Comparison of ENCODE assay signal across 23 cellular contexts in genomic region chr5:88594441-88594840, GRCh38.
"Had no signal": no experiment of that assay in that cellular context is flagged by ENCODE, and none has a peak within 500 bp of the region (broad histone marks: within the 10 kb centered on the region; RNA-seq: fewer than 3 reads in every experiment).

No MANE protein-coding gene starts in this region.

- H3K27me3 ChIP-seq: colonic mucosa, esophagus squamous epithelium, gastrocnemius medialis, left lung had no signal

- H3K4me3 ChIP-seq: colonic mucosa, esophagus squamous epithelium, gastrocnemius medialis, heart right ventricle, left lung, lower lobe of right lung, mucosa of descending colon had no signal

- DNase-seq: colonic mucosa; cortex of kidney; effector CD8-positive, alpha-beta T cell; effector memory CD8-positive, alpha-beta T cell; endodermal cell; erythroblast; esophagus squamous epithelium; foreskin fibroblast; foreskin melanocyte; gastrocnemius medialis; glutamatergic neuron; head of caudate nucleus; heart right ventricle; hippocampal formation; left cardiac atrium; left lung; left ventricle myocardium superior; lower lobe of right lung; mesenchymal stem cell; mucosa of descending colon; naive B cell had no signal

- H3K9me3 ChIP-seq: colonic mucosa, gastrocnemius medialis, lower lobe of right lung, mucosa of descending colon had no signal

- ATAC-seq: effector memory CD8-positive, alpha-beta T cell; esophagus mucosa; gastrocnemius medialis; heart right ventricle; left cardiac atrium; left lung; left ventricle myocardium superior; lower lobe of right lung; mucosa of descending colon had no signal

- H3K27ac ChIP-seq: colonic mucosa, epithelial cell of prostate, esophagus squamous epithelium, gastrocnemius medialis, heart right ventricle, left lung, lower lobe of right lung had no signal

- H3K36me3 ChIP-seq: colonic mucosa, esophagus squamous epithelium, gastrocnemius medialis, heart right ventricle, left lung, lower lobe of right lung had no signal
